8 cellular contexts compared by ENCODE assay signal in the genomic region with DNA sequence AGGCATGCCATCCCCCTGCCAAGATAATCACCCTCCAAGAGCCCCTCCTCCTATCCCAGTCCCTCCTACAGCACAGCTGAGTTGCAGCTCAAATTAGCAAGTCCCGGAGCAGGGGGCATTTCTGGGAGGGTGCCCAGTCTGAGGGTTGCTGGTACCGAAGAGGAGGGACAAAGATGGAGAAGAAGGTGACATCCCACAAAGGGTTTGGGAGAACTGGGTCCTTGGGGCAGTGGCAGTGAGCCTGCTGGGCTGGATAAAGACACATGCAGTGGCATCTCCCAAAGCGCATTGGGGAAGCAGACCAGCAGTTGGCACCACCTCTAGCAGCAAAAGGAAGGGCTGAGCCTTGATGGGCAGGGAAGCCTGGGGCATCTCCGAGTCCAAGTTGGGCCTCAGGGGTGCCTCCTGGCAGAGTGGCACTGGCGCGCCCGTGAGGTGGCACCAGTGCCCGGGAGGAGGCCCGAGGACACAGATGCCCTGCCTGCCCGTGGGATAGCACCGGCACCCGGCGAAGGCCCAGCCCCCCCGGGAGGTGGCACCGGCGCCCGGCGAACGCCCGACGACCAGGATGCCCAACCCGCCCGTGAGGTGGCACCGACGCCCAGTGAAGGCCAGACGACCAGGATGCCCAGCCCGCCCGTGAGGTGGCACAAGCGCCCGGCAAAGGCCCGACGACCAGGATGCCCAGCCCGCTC. TPM values are rescaled to one million over a fixed set of nuclear protein-coding genes. Genes with fewer than 3 reads are reported as not detected.
DNase-seq lines count a peak whose midpoint lies in the region; ATAC-seq and TF ChIP-seq lines count a peak whose summit lies in the region.

No MANE protein-coding gene starts in this region.

- H3K27ac ChIP-seq in effector memory CD4-positive, alpha-beta T cell (ENCODE audit: insufficient read depth, low read length, poor library complexity, severe bottlenecking), result peak overlapping the region; percentile 84
- H3K27ac ChIP-seq in upper lobe of left lung, result peak overlapping the region; percentile 91 to 96 (median 92)

- H3K9me3 ChIP-seq in effector memory CD4-positive, alpha-beta T cell (ENCODE audit: control insufficient read depth, low read length), result no peaks in the 10 kb centered on the region
- H3K9me3 ChIP-seq in upper lobe of left lung, result no peaks in the 10 kb centered on the region

- H3K27me3 Mint-ChIP-seq in mesothelial cell of epicardium (ENCODE audit: low read depth), result no peaks in the 10 kb centered on the region

- DNase-seq in SW480 (ENCODE audit: low spot score), result peak; percentile 41
- peak in 2 of 3 donors; percentile 20 to 28 for DNase-seq in effector memory CD4-positive, alpha-beta T cell
- no peak for DNase-seq in mesothelial cell of epicardium (ENCODE audit: low spot score in 2 of 2, unreplicated experiment in 2 of 2)
- DNase-seq in upper lobe of left lung, result peak; percentile 41 to 94
- no peak for DNase-seq in NCI-H1930 (lab: John Stamatoyannopoulos, UW)
- DNase-seq in NCI-H1048 (lab: John Stamatoyannopoulos, UW), result no peak
- DNase-seq in NCI-H82 (lab: John Stamatoyannopoulos, UW), result no peak

- H3K36me3 ChIP-seq in effector memory CD4-positive, alpha-beta T cell (ENCODE audit: control insufficient read depth, insufficient read depth, low read length), result no peaks in the 10 kb centered on the region
- H3K36me3 ChIP-seq in upper lobe of left lung, result no peaks in the 10 kb centered on the region

- no peaks in the 10 kb centered on the region for H3K36me3 Mint-ChIP-seq in mesothelial cell of epicardium

- H3K4me3 Mint-ChIP-seq in mesothelial cell of epicardium, result peak overlapping the region; percentile 93

- TF ChIP-seq POLR2A in upper lobe of left lung (IDR thresholded peaks at IDR 0.05), result no peak

- no peaks in the 10 kb centered on the region for H3K9me3 Mint-ChIP-seq in mesothelial cell of epicardium

- WGBS in upper lobe of left lung, 2 donors, result 2 to 7% methylated on average over 3 to 32 of the region's 33 CpGs

- TF ChIP-seq CTCF in mesothelial cell of epicardium (IDR thresholded peaks at IDR 0.05; ENCODE audit: unreplicated experiment) (no peak), upper lobe of left lung (IDR thresholded peaks at IDR 0.05) (no peak)

- H3K4me3 ChIP-seq in effector memory CD4-positive, alpha-beta T cell (ENCODE audit: insufficient read depth, low read depth, low read length, poor library complexity, severe bottlenecking), result peak overlapping the region; percentile 77
- H3K4me3 ChIP-seq in upper lobe of left lung, result peak overlapping the region; percentile 88 to 97 (median 92)

- TF ChIP-seq EP300 in upper lobe of left lung (IDR thresholded peaks at IDR 0.05), result no peak

- H3K4me1 Mint-ChIP-seq in mesothelial cell of epicardium, result peaks cover 47% of the 10 kb centered on the region

- peak overlapping the region; percentile 72 for H3K27ac Mint-ChIP-seq in mesothelial cell of epicardium

- peaks cover 17% of the 10 kb centered on the region for H3K4me1 ChIP-seq in effector memory CD4-positive, alpha-beta T cell (ENCODE audit: control insufficient read depth, insufficient read depth, low read length, poor library complexity, severe bottlenecking)
- peaks cover 22 to 34% (median 28%) of the 10 kb centered on the region in 4 donors for H3K4me1 ChIP-seq in upper lobe of left lung

- ATAC-seq in GM21367 (IDR thresholded peaks at IDR 0.05; ENCODE audit: unreplicated experiment) (peak; percentile 1), upper lobe of left lung (ENCODE audit: low FRiP score in 2 of 2) (no peak)

- H3K27me3 ChIP-seq in effector memory CD4-positive, alpha-beta T cell (replicated peaks; ENCODE audit: control insufficient read depth, insufficient read depth, low read length, poor library complexity, severe bottlenecking), result no peaks in the 10 kb centered on the region
- no peaks in the 10 kb centered on the region for H3K27me3 ChIP-seq in upper lobe of left lung

RNA-seq across cellular contexts. Expression of a gene that starts 0.6 kb away (rescaled TPM):
- total RNA-seq in mesothelial cell of epicardium, result 122 to 126 TPM (median 123 TPM) in 3 replicates
- 100 to 1,000 TPM in 1 of 6 donors, 10 to 100 TPM in 5; 54.2 to 134 (median 72.9) TPM for total RNA-seq in upper lobe of left lung

RNA-seq across cellular contexts. Expression of a gene that starts 1.1 kb away (rescaled TPM):
- total RNA-seq in mesothelial cell of epicardium (2.9 to 3.2 TPM (median 3.2 TPM) in 3 replicates), upper lobe of left lung (10 to 100 TPM in 4 of 6 donors, 1 to 10 TPM in 2; 1.5 to 46.2 (median 11.4) TPM)

Comparison
In these comparisons a context has a peak if more than half of its experiments do, and no peak if none do; other contexts are left out.
1. DNase-seq: peak in SW480 (single experiment), effector memory CD4-positive, alpha-beta T cell (2 of 3) and upper lobe of left lung (2 of 2); none in mesothelial cell of epicardium (0 of 2), NCI-H1930 (0 of 2), NCI-H1048 (single experiment) and NCI-H82 (single experiment).